Comparison of ENCODE assay signal across 21 cellular contexts in the genomic region with DNA sequence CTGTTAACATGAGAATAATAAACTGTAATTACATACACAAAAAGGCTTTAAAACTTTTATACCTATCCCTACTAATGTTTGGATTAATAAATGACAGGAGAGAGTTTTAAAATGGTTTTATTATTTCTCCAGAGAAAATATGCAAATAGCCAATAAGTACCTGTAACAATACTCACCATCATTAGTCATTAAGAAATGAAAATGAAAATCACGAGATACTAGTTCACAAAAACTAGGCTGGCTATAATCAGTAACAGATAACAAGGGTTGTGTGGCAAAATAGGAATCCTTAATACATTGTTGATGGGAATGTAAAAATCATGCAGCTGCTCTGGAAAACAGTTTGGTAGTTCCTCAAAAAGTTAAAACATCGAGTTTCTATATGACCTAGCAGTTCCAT.
"Had no signal": no experiment of that assay in that cellular context is flagged by ENCODE, and none has a peak within 500 bp of the region (broad histone marks: within the 10 kb centered on the region; RNA-seq: fewer than 3 reads in every experiment).

No MANE protein-coding gene starts in this region.

- ATAC-seq: activated T-cell treated with anti-CD3 and anti-CD28 coated beads, Interleukin-2, amount 50 U/mL, for 72 hours; stimulated activated memory B cell treated with anti-CD40 and anti-IgM and Interleukin-4, amounts not matched to agents 10 μg/mL and 1 μg/mL and 100 μg/mL, for 72 hours had no signal

- H3K27ac ChIP-seq: esophagus muscularis mucosa, left ventricle myocardium inferior, spleen, testis, upper lobe of left lung, WERI-Rb-1 had no signal

- H3K36me3 ChIP-seq: esophagus muscularis mucosa, left ventricle myocardium inferior, spleen, upper lobe of left lung, WERI-Rb-1 had no signal

- H3K27me3 ChIP-seq: esophagus muscularis mucosa, spleen, testis, upper lobe of left lung had no signal

- H3K4me1 ChIP-seq: esophagus muscularis mucosa, left ventricle myocardium inferior, spleen, testis, upper lobe of left lung had no signal

- H3K9me3 ChIP-seq: esophagus muscularis mucosa, left ventricle myocardium inferior, spleen, testis, upper lobe of left lung had no signal

- DNase-seq: activated CD4-positive, alpha-beta T cell treated with anti-CD3 and anti-CD28 coated beads for 1 hour; activated CD8-positive, alpha-beta memory T cell treated with anti-CD3 and anti-CD28 coated beads for 24 hours; activated CD8-positive, alpha-beta memory T cell treated with anti-CD3 and anti-CD28 coated beads, Interleukin-2, amount 50 U/mL, for 48 hours; activated effector memory CD4-positive, alpha-beta T cell treated with anti-CD3 and anti-CD28 coated beads, Interleukin-2, amount 50 U/mL, for 16 hours; activated T-cell treated with anti-CD3 and anti-CD28 coated beads, Interleukin-2, amount 50 U/mL, for 72 hours; cerebellar nuclear complex; effector CD8-positive, alpha-beta T cell; immature natural killer cell; kidney glomerular epithelial cell; left ventricle myocardium inferior; mammary epithelial cell; midbrain; posterior cingulate gyrus; retina; spleen; stimulated activated CD4-positive, alpha-beta T cell treated with anti-CD3 and anti-CD28 coated beads, Interleukin-4, amount 100 ng/mL, for 4 hours; testis; upper lobe of left lung; WERI-Rb-1 had no signal

- H3K4me3 ChIP-seq: esophagus muscularis mucosa, left ventricle myocardium inferior, spleen, testis, upper lobe of left lung had no signal
